In genomic region chr17:81223758-81224122, GRCh38 we compare ENCODE assay signal across 6 cellular contexts. TPM values are rescaled to one million over a fixed set of nuclear protein-coding genes. Genes with fewer than 3 reads are reported as not detected.
DNase-seq lines count a peak whose midpoint lies in the region; ATAC-seq and TF ChIP-seq lines count a peak whose summit lies in the region.

No MANE protein-coding gene starts in this region.

- TF ChIP-seq CTCF in BE2C (IDR thresholded peaks at IDR 0.05; ENCODE audit: low read depth, low read length) = no peak

- no peaks in the 10 kb centered on the region for H3K9me3 Mint-ChIP-seq in CD4-positive, CD25-positive, alpha-beta regulatory T cell

- no peak overlapping the region for H3K4me3 ChIP-seq in CD4-positive, CD25-positive, alpha-beta regulatory T cell (ENCODE audit: low read depth, low read length)
- H3K4me3 ChIP-seq in iPS-15b (ENCODE audit: low read depth, low read length) (peak overlapping the region; percentile 56), BE2C (ENCODE audit: low read depth, low read length) (no peak overlapping the region)

- peaks cover 5% of the 10 kb centered on the region for H3K36me3 Mint-ChIP-seq in CD4-positive, CD25-positive, alpha-beta regulatory T cell

- H3K4me3 Mint-ChIP-seq in CD4-positive, CD25-positive, alpha-beta regulatory T cell = peak overlapping the region; percentile 69 to 92 (median 88)

- H3K9me3 ChIP-seq in CD4-positive, CD25-positive, alpha-beta regulatory T cell (ENCODE audit: control insufficient read depth in 2 of 2, low read length in 2 of 2) = no peaks in the 10 kb centered on the region
- no peaks in the 10 kb centered on the region for H3K9me3 ChIP-seq in iPS-15b (ENCODE audit: control insufficient read depth, insufficient read depth, low read length)
- H3K9me3 ChIP-seq in BE2C = no peaks in the 10 kb centered on the region

- ATAC-seq in CD4-positive, CD25-positive, alpha-beta regulatory T cell (ENCODE audit: low read depth in 2 of 2) = no peak
- no peak for ATAC-seq in GM21447 (IDR thresholded peaks at IDR 0.05; ENCODE audit: unreplicated experiment)

- no peak for DNase-seq in CD4-positive, CD25-positive, alpha-beta regulatory T cell
- peak; percentile 32 for DNase-seq in NCI-H748 treated with DMSO at 0.1 percent for 48 hours (lab: John Stamatoyannopoulos, UW)
- DNase-seq in BE2C = no peak
- DNase-seq in epidermal melanocyte (ENCODE audit: insufficient read length, low spot score) = no peak

- peaks cover 0 to 25% (median 12%) of the 10 kb centered on the region in 4 donors for H3K4me1 Mint-ChIP-seq in CD4-positive, CD25-positive, alpha-beta regulatory T cell

- H3K36me3 ChIP-seq in CD4-positive, CD25-positive, alpha-beta regulatory T cell (ENCODE audit: control insufficient read depth, insufficient read depth, low read length) = no peaks in the 10 kb centered on the region
- peaks cover 8% of the 10 kb centered on the region for H3K36me3 ChIP-seq in iPS-15b (ENCODE audit: control insufficient read depth, insufficient read depth, low read length)
- H3K36me3 ChIP-seq in BE2C = peaks cover 5% of the 10 kb centered on the region

- no peak overlapping the region for H3K27ac ChIP-seq in CD4-positive, CD25-positive, alpha-beta regulatory T cell (ENCODE audit: insufficient read depth, low read length, poor library complexity, severe bottlenecking)

- H3K27ac Mint-ChIP-seq in CD4-positive, CD25-positive, alpha-beta regulatory T cell = peak overlapping the region; percentile 42 to 74 (median 60)

- H3K27me3 ChIP-seq in CD4-positive, CD25-positive, alpha-beta regulatory T cell (ENCODE audit: control insufficient read depth, insufficient read depth, low read length) = no peaks in the 10 kb centered on the region
- H3K27me3 ChIP-seq in iPS-15b (ENCODE audit: control insufficient read depth, insufficient read depth, low read length) (peaks cover 6% of the 10 kb centered on the region), BE2C (no peaks in the 10 kb centered on the region)

- H3K27me3 Mint-ChIP-seq in CD4-positive, CD25-positive, alpha-beta regulatory T cell = no peaks in the 10 kb centered on the region

- H3K9ac ChIP-seq in iPS-15b (ENCODE audit: low read depth, low read length) = no peak overlapping the region

- peaks cover 23% of the 10 kb centered on the region for H3K4me1 ChIP-seq in CD4-positive, CD25-positive, alpha-beta regulatory T cell (ENCODE audit: control insufficient read depth, insufficient read depth, low read length, poor library complexity, severe bottlenecking)
- peaks cover 6% of the 10 kb centered on the region for H3K4me1 ChIP-seq in iPS-15b (ENCODE audit: control insufficient read depth, insufficient read depth, low read length)
- H3K4me1 ChIP-seq in BE2C = no peaks in the 10 kb centered on the region

RNA-seq across cellular contexts. Expression of gene CEP131, which starts 1.0 kb away (rescaled TPM):
- 9.9 TPM for total RNA-seq in CD4-positive, CD25-positive, alpha-beta regulatory T cell
- 1 to 10 TPM; 1.4 to 2.2 (median 2.0) TPM for polyA plus RNA-seq in CD4-positive, CD25-positive, alpha-beta regulatory T cell
- 25.5 TPM for polyA plus RNA-seq in BE2C (2012; ENCODE audit: insufficient read depth, insufficient read length, low read depth)

RNA-seq across cellular contexts. Expression of gene TEPSIN, which starts 15.1 kb away (rescaled TPM):
- total RNA-seq in CD4-positive, CD25-positive, alpha-beta regulatory T cell = 113 TPM
- 1 to 10 TPM; 2.1 to 6.3 (median 5.7) TPM for polyA plus RNA-seq in CD4-positive, CD25-positive, alpha-beta regulatory T cell
- polyA plus RNA-seq in BE2C (2012; ENCODE audit: insufficient read depth, insufficient read length, low read depth) = 43.8 TPM

RNA-seq across cellular contexts. Expression of gene NDUFAF8, which starts 15.4 kb away (rescaled TPM):
- total RNA-seq in CD4-positive, CD25-positive, alpha-beta regulatory T cell = 34.8 TPM
- polyA plus RNA-seq in CD4-positive, CD25-positive, alpha-beta regulatory T cell = 10 to 100 TPM; 56.9 to 83.2 (median 78.6) TPM
- polyA plus RNA-seq in BE2C (2012; ENCODE audit: insufficient read depth, insufficient read length, low read depth) = 287 TPM

RNA-seq across cellular contexts. Expression of gene AATK, which starts 57.7 kb away (rescaled TPM):
- not detected for total RNA-seq in CD4-positive, CD25-positive, alpha-beta regulatory T cell
- under 1 TPM in 3 of 4 donors, not detected in 1; 0.03 to 0.26 (median 0.16) TPM for polyA plus RNA-seq in CD4-positive, CD25-positive, alpha-beta regulatory T cell
- polyA plus RNA-seq in BE2C (2012; ENCODE audit: insufficient read depth, insufficient read length, low read depth) = 7.5 TPM

RNA-seq across cellular contexts. Expression of gene PVALEF, which starts 58.4 kb away (rescaled TPM):
- not detected for total RNA-seq in CD4-positive, CD25-positive, alpha-beta regulatory T cell
- polyA plus RNA-seq in CD4-positive, CD25-positive, alpha-beta regulatory T cell = not detected
- not detected for polyA plus RNA-seq in BE2C (2012; ENCODE audit: insufficient read depth, insufficient read length, low read depth)
